In genomic region chr16:53732296-53732929, GRCh38 we compare ENCODE assay signal across 14 cellular contexts. TPM values are rescaled to one million over a fixed set of nuclear protein-coding genes. Genes with fewer than 3 reads are reported as not detected.
DNase-seq lines count a peak whose midpoint lies in the region; FAIRE-seq and TF ChIP-seq lines count a peak whose summit lies in the region.
"Had no signal": no experiment of that assay in that cellular context is flagged by ENCODE, and none has a peak within 500 bp of the region (broad histone marks: within the 10 kb centered on the region; RNA-seq: fewer than 3 reads in every experiment).

No MANE protein-coding gene starts in this region.

- H3K4me2 ChIP-seq in GM23248 (ENCODE audit: unreplicated experiment): no peak overlapping the region

- no peak for FAIRE-seq in D721Med (lab: Jason Lieb, UNC)
- FAIRE-seq: GM12892 had no signal

- H3F3A ChIP-seq in GM23248 (ENCODE audit: insufficient read depth): no peaks in the 10 kb centered on the region

- H3K27me3 ChIP-seq in GM23248 (replicated peaks; ENCODE audit: insufficient read depth): no peaks in the 10 kb centered on the region
- H3K27me3 ChIP-seq in adrenal gland: no peaks in the 10 kb centered on the region
- no peaks in the 10 kb centered on the region for H3K27me3 ChIP-seq in esophagus squamous epithelium
- H3K27me3 ChIP-seq: BE2C had no signal

- no peak overlapping the region for H2AFZ ChIP-seq in GM23248

- no peak for TF ChIP-seq CTCF in 22Rv1 (IDR thresholded peaks at IDR 0.05)
- no peak for TF ChIP-seq CTCF in adrenal gland (IDR thresholded peaks at IDR 0.05)
- TF ChIP-seq CTCF in D721Med (IDR thresholded peaks at IDR 0.05; ENCODE audit: insufficient read depth, missing control alignments): no peak
- no peak for TF ChIP-seq CTCF in esophagus squamous epithelium (IDR thresholded peaks at IDR 0.05)

- H3K4me3 ChIP-seq in GM23248: no peak overlapping the region
- H3K4me3 ChIP-seq in adrenal gland: no peak overlapping the region
- no peak overlapping the region for H3K4me3 ChIP-seq in esophagus squamous epithelium
- H3K4me3 ChIP-seq: SK-N-MC had no signal

- no peak overlapping the region for H3K9ac ChIP-seq in GM23248

- 52 to 58% methylated on average over 4 of the region's 4 CpGs for WGBS in GM23248 (ENCODE audit: low coverage in 1 of 2, low lambda C conversion rate in 2 of 2, missing lambda C conversion rate in 2 of 2), 2 experiments
- WGBS in adrenal gland, 4 donors: 35 to 43% (median 39%) methylated on average over 4 of the region's 4 CpGs
- 21 to 45% methylated on average over 3 to 4 of the region's 4 CpGs for WGBS in esophagus squamous epithelium, 2 donors

- no peak for TF ChIP-seq POLR2A in adrenal gland (IDR thresholded peaks at IDR 0.05)
- TF ChIP-seq POLR2A in esophagus squamous epithelium (IDR thresholded peaks at IDR 0.05): no peak

- H3K36me3 ChIP-seq in GM23248 (ENCODE audit: low read depth): 0 out of 2 replicates have a peak, but pooled peaks cover 3% of the 10 kb centered on the region
- no peaks in the 10 kb centered on the region for H3K36me3 ChIP-seq in adrenal gland (replicated peaks in 1 of 2)
- no peaks in the 10 kb centered on the region for H3K36me3 ChIP-seq in esophagus squamous epithelium
- H3K36me3 ChIP-seq: BE2C had no signal

- no peaks in the 10 kb centered on the region for H3K9me2 ChIP-seq in GM23248 (ENCODE audit: insufficient read depth)

- peaks cover 100% of the 10 kb centered on the region for H3K79me2 ChIP-seq in GM23248 (ENCODE audit: insufficient read depth)

- H3K27ac ChIP-seq in 22Rv1: peak overlapping the region; percentile 84
- peak overlapping the region; percentile 18; the same call in 1 of the 2 replicates for H3K27ac ChIP-seq in GM23248
- H3K27ac ChIP-seq in adrenal gland: no peak overlapping the region
- no peak overlapping the region for H3K27ac ChIP-seq in esophagus squamous epithelium
- H3K27ac ChIP-seq: SK-N-MC had no signal

- DNase-seq in GM23248 (peak; percentile 35), adrenal gland (peak in 5 of 7 donors; percentile 33 to 66 (median 42)), islet precursor cell (peak; percentile 59), nucleus accumbens (lab: John Stamatoyannopoulos, UW) (no peak), D721Med (ENCODE audit: insufficient read length, low spot score) (no peak), mucosa of gallbladder (ENCODE audit: low spot score) (no peak), esophagus squamous epithelium (lab: John Stamatoyannopoulos, UW) (no peak)
- DNase-seq: BE2C; DMS79; NCI-H187 treated with DMSO at 0.1 percent for 48 hours; stimulated activated CD4-positive, alpha-beta T cell treated with anti-CD3 and anti-CD28 coated beads, Interleukin-1b, Interleukin-23, amount 100 ng/mL, for 48 hours had no signal

- intact Hi-C loops in adrenal gland (cut with DNase I) (no loop called here), esophagus squamous epithelium (cut with DNase I) (no loop called here)

- in situ Hi-C loops in GM23248 (cut with MboI): no loop called here

- no peaks in the 10 kb centered on the region; the same call in 1 of the 2 replicates for H4K20me1 ChIP-seq in GM23248 (ENCODE audit: insufficient read depth)

- peaks cover 10% of the 10 kb centered on the region for H3K4me1 ChIP-seq in GM23248 (ENCODE audit: insufficient read depth)
- peaks cover 8 to 20% of the 10 kb centered on the region in 2 donors for H3K4me1 ChIP-seq in adrenal gland (replicated peaks in 1 of 2)
- peaks cover 0 to 14% (median 0%) of the 10 kb centered on the region in 3 donors for H3K4me1 ChIP-seq in esophagus squamous epithelium
- H3K4me1 ChIP-seq: BE2C had no signal

- H3K9me3 ChIP-seq in GM23248 (ENCODE audit: low read depth): no peaks in the 10 kb centered on the region
- H3K9me3 ChIP-seq in adrenal gland (replicated peaks in 1 of 3): no peaks in the 10 kb centered on the region
- no peaks in the 10 kb centered on the region for H3K9me3 ChIP-seq in esophagus squamous epithelium
- H3K9me3 ChIP-seq: BE2C had no signal

RNA-seq across cellular contexts. Expression of gene FTO, which starts 28.5 kb away (rescaled TPM):
- total RNA-seq in GM23248 (2014; rRNA removed; shearing (Covaris generic)): 99.2 and 118 TPM in 2 replicates
- 84.2 and 85.3 TPM in 2 replicates for polyA plus RNA-seq in GM23248 (2016; fragmentation: Nextera tagmentation; extraction: Ambion mirVana)
- 100 to 1,000 TPM; 138 to 310 (median 168) TPM for total RNA-seq in adrenal gland
- polyA plus RNA-seq in adrenal gland: 100 to 1,000 TPM in 1 of 3 donors, 10 to 100 TPM in 2; 17.8 to 102 (median 20.7) TPM
- 79.2 TPM for total RNA-seq in mucosa of gallbladder
- total RNA-seq in esophagus squamous epithelium: 10 to 100 TPM; 29.0 to 64.1 (median 48.1) TPM

RNA-seq across cellular contexts. Expression of gene RPGRIP1L, which starts 28.8 kb away (rescaled TPM):
- total RNA-seq in GM23248 (2014; rRNA removed; shearing (Covaris generic)): 16.3 and 19.0 TPM in 2 replicates
- polyA plus RNA-seq in GM23248 (2016; fragmentation: Nextera tagmentation; extraction: Ambion mirVana) (16.8 and 17.6 TPM in 2 replicates), adrenal gland (1 to 10 TPM; 2.6 to 9.5 (median 3.3) TPM)
- total RNA-seq in adrenal gland (10 to 100 TPM in 1 of 8 donors, 1 to 10 TPM in 7; 3.7 to 11.6 (median 6.6) TPM), mucosa of gallbladder (6.9 TPM), esophagus squamous epithelium (1 to 10 TPM; 1.2 to 3.9 (median 3.7) TPM)

Comparison
In these comparisons a context has a peak if more than half of its experiments do, and no peak if none do; other contexts are left out.
1. H3K27ac ChIP-seq: peak in 22Rv1 (single experiment) and GM23248 (single experiment); none in adrenal gland (0 of 5) and esophagus squamous epithelium (0 of 4).
2. DNase-seq: peak in GM23248 (single experiment), adrenal gland (5 of 7) and islet precursor cell (single experiment); none in nucleus accumbens (0 of 56), D721Med (single experiment), mucosa of gallbladder (single experiment) and esophagus squamous epithelium (single experiment).